In genomic region chrX:72760454-72760853, GRCh38 we compare ENCODE assay signal across 12 cellular contexts. TPM values are rescaled to one million over a fixed set of nuclear protein-coding genes. Genes with fewer than 3 reads are reported as not detected.
"Had no signal": no experiment of that assay in that cellular context is flagged by ENCODE, and none has a peak within 500 bp of the region (broad histone marks: within the 10 kb centered on the region; RNA-seq: fewer than 3 reads in every experiment).

No MANE protein-coding gene starts in this region.

RNA-seq across cellular contexts. Expression of gene DMRTC1B, which starts 16.2 kb away (rescaled TPM):
- total RNA-seq: OCI-LY7, PC-3, PC-9, Peyer's patch, Right ventricle myocardium inferior, Right ventricle myocardium superior, RPMI7951, SJCRH30, SJSA1, SK-MEL-5 had no signal
- polyA plus RNA-seq: SK-N-SH had no signal

RNA-seq across cellular contexts. Expression of gene FAM236B, which starts 22.0 kb away (rescaled TPM):
- total RNA-seq: OCI-LY7, PC-3, PC-9, Peyer's patch, Right ventricle myocardium inferior, Right ventricle myocardium superior, RPMI7951, SJCRH30, SJSA1, SK-MEL-5, T-cell had no signal
- polyA plus RNA-seq: SK-N-SH had no signal

RNA-seq across cellular contexts. Expression of gene PHKA1, which starts 46.3 kb away (rescaled TPM):
- total RNA-seq: SJCRH30 had no signal

RNA-seq across cellular contexts. Expression of gene FAM236D, which starts 47.6 kb away (rescaled TPM):
- total RNA-seq: OCI-LY7, PC-3, PC-9, Peyer's patch, Right ventricle myocardium inferior, Right ventricle myocardium superior, RPMI7951, SJCRH30, SJSA1, SK-MEL-5, T-cell had no signal
- polyA plus RNA-seq: SK-N-SH had no signal
